26 cellular contexts compared by ENCODE assay signal in the genomic region with DNA sequence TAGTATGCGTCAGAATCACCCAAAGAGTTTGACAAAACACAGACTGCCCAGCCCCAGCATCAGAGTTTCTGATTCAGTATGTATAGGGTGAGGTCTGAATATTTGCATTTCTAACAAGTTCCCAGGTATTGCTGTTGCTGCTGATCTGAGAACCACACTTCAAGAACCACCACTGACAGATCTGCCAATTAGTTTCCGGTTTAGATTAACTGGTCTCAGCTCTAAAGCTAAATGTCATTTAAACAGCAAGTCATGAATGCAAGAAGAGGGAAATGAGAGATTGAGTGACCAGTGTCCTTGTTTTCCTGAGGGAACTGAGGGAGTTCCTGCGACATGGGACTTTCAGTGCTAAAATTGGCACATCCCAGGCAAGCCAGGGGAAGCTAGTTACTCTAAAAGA.
DNase-seq lines count a peak whose midpoint lies in the region; ATAC-seq, FAIRE-seq and TF ChIP-seq lines count a peak whose summit lies in the region.
"Had no signal": no experiment of that assay in that cellular context is flagged by ENCODE, and none has a peak within 500 bp of the region (broad histone marks: within the 10 kb centered on the region; RNA-seq: fewer than 3 reads in every experiment).

No MANE protein-coding gene starts in this region.

- intact Hi-C loops in kidney (cut with DNase I) = no loop called here

- peak overlapping the region; percentile 10 for H3K27ac Mint-ChIP-seq in activated naive CD8-positive, alpha-beta T cell treated with anti-CD3 and anti-CD28 coated beads, Interleukin-2, amount 50 U/mL, for 24 hours
- H3K27ac Mint-ChIP-seq in activated naive CD8-positive, alpha-beta T cell treated with anti-CD3 and anti-CD28 coated beads for 36 hours = no peak overlapping the region

- H3K4me3 Mint-ChIP-seq in activated naive CD8-positive, alpha-beta T cell treated with anti-CD3 and anti-CD28 coated beads, Interleukin-2, amount 50 U/mL, for 24 hours = no peak overlapping the region
- H3K4me3 Mint-ChIP-seq in activated naive CD8-positive, alpha-beta T cell treated with anti-CD3 and anti-CD28 coated beads for 36 hours = no peak overlapping the region
- H3K4me3 Mint-ChIP-seq: brain had no signal

- no peaks in the 10 kb centered on the region for H3K4me1 ChIP-seq in kidney (ENCODE audit: control insufficient read depth in 1 of 2, insufficient read depth in 1 of 2, low read depth in 1 of 2, low read length in 2 of 2)
- H3K4me1 ChIP-seq: esophagus squamous epithelium, spleen, upper lobe of left lung had no signal

- H3K27ac ChIP-seq in kidney (ENCODE audit: low read depth in 2 of 2, low read length in 2 of 2) = no peak overlapping the region
- H3K27ac ChIP-seq: esophagus squamous epithelium, PC-9, spleen, upper lobe of left lung had no signal

- H3K9me3 Mint-ChIP-seq in activated naive CD8-positive, alpha-beta T cell treated with anti-CD3 and anti-CD28 coated beads, Interleukin-2, amount 50 U/mL, for 24 hours = no peaks in the 10 kb centered on the region
- peaks cover 4% of the 10 kb centered on the region for H3K9me3 Mint-ChIP-seq in activated naive CD8-positive, alpha-beta T cell treated with anti-CD3 and anti-CD28 coated beads for 36 hours
- H3K9me3 Mint-ChIP-seq: brain had no signal

- FAIRE-seq in kidney (lab: Jason Lieb, UNC) = no peak

- no peak overlapping the region for H3K4me3 ChIP-seq in kidney (ENCODE audit: low read length in 2 of 2)
- H3K4me3 ChIP-seq: esophagus squamous epithelium, MG63, PC-9, spleen, upper lobe of left lung had no signal

- TF ChIP-seq CTCF in kidney (IDR thresholded peaks at IDR 0.05; ENCODE audit: borderline replicate concordance, extremely low read depth, insufficient read depth) (no peak), GM13976 (IDR thresholded peaks at IDR 0.05; ENCODE audit: borderline replicate concordance, control extremely low read depth, extremely low read depth, insufficient read depth, missing control alignments) (no peak)

- DNase-seq in activated naive CD8-positive, alpha-beta T cell treated with anti-CD3 and anti-CD28 coated beads, Interleukin-2, amount 50 U/mL, for 24 hours = no peak
- DNase-seq in activated naive CD8-positive, alpha-beta T cell treated with anti-CD3 and anti-CD28 coated beads for 36 hours = no peak
- no peak for DNase-seq in HK-2 (ENCODE audit: unreplicated experiment)
- DNase-seq in kidney = no peak
- DNase-seq in NCI-H1417 treated with DMSO at 0.1 percent for 48 hours (lab: John Stamatoyannopoulos, UW) = no peak
- DNase-seq in GM13976 (ENCODE audit: low spot score) = no peak
- DNase-seq: 8988T; activated CD4-positive, alpha-beta T cell treated with anti-CD3 and anti-CD28 coated beads, Interleukin-2, amount 50 U/mL, for 1 hour; activated CD8-positive, alpha-beta memory T cell treated with anti-CD3 and anti-CD28 coated beads, Interleukin-2, amount 50 U/mL, for 4 hours; activated effector memory CD4-positive, alpha-beta T cell treated with Interleukin-2 at 50 U/mL for 16 hours; COR-L47; effector memory CD4-positive, alpha-beta T cell; esophagus squamous epithelium; kidney glomerular epithelial cell; mammary epithelial cell; MG63; NCI-H187; NCI-H2227 treated with DMSO at 0.1 percent for 48 hours; PC-9; SIG-M5; spleen; stimulated activated CD4-positive, alpha-beta T cell treated with anti-CD3 and anti-CD28 coated beads, Interleukin-4, amount 100 ng/mL, for 24 hours; upper lobe of left lung had no signal

- in situ Hi-C loops in GM13976 (cut with MboI; ENCODE audit: low sequenced_read_pairs, unreplicated experiment) = no loop called here

- H3K9me3 ChIP-seq in kidney (ENCODE audit: control insufficient read depth in 1 of 2, low read length in 2 of 2) = no peaks in the 10 kb centered on the region
- H3K9me3 ChIP-seq: esophagus squamous epithelium, MG63, spleen, upper lobe of left lung had no signal

- H3K36me3 ChIP-seq in kidney (ENCODE audit: control insufficient read depth in 1 of 2, insufficient read depth in 2 of 2, low read length in 2 of 2) = no peaks in the 10 kb centered on the region
- H3K36me3 ChIP-seq: esophagus squamous epithelium, MG63, spleen, upper lobe of left lung had no signal

- H3K4me1 Mint-ChIP-seq in activated naive CD8-positive, alpha-beta T cell treated with anti-CD3 and anti-CD28 coated beads, Interleukin-2, amount 50 U/mL, for 24 hours = no peaks in the 10 kb centered on the region
- H3K4me1 Mint-ChIP-seq in activated naive CD8-positive, alpha-beta T cell treated with anti-CD3 and anti-CD28 coated beads for 36 hours = no peaks in the 10 kb centered on the region

- no peaks in the 10 kb centered on the region for H3K27me3 Mint-ChIP-seq in activated naive CD8-positive, alpha-beta T cell treated with anti-CD3 and anti-CD28 coated beads, Interleukin-2, amount 50 U/mL, for 24 hours
- no peaks in the 10 kb centered on the region for H3K27me3 Mint-ChIP-seq in activated naive CD8-positive, alpha-beta T cell treated with anti-CD3 and anti-CD28 coated beads for 36 hours
- H3K27me3 Mint-ChIP-seq: brain had no signal

- ATAC-seq in activated naive CD8-positive, alpha-beta T cell treated with anti-CD3 and anti-CD28 coated beads, Interleukin-2, amount 50 U/mL, for 24 hours = no peak
- ATAC-seq in HG02852 (IDR thresholded peaks at IDR 0.05; ENCODE audit: unreplicated experiment) (peak; percentile 71), HG03575 (IDR thresholded peaks at IDR 0.05; ENCODE audit: extremely low read depth, insufficient number of reproducible peaks, low FRiP score, unreplicated experiment) (peak; percentile 63)

- no peaks in the 10 kb centered on the region for H3K36me3 Mint-ChIP-seq in activated naive CD8-positive, alpha-beta T cell treated with anti-CD3 and anti-CD28 coated beads, Interleukin-2, amount 50 U/mL, for 24 hours (ENCODE audit: low read depth)
- no peaks in the 10 kb centered on the region for H3K36me3 Mint-ChIP-seq in activated naive CD8-positive, alpha-beta T cell treated with anti-CD3 and anti-CD28 coated beads for 36 hours
- H3K36me3 Mint-ChIP-seq: brain had no signal

- H3K9ac ChIP-seq in kidney (ENCODE audit: low read length in 2 of 2) = no peak overlapping the region
